9 cellular contexts compared by ENCODE assay signal in genomic region chr16:79767597-79768280, GRCh38.
DNase-seq lines count a peak whose midpoint lies in the region; ATAC-seq, FAIRE-seq and TF ChIP-seq lines count a peak whose summit lies in the region.
"Had no signal": no experiment of that assay in that cellular context is flagged by ENCODE, and none has a peak within 500 bp of the region (broad histone marks: within the 10 kb centered on the region; RNA-seq: fewer than 3 reads in every experiment).

No MANE protein-coding gene starts in this region.

- H3K27me3 Mint-ChIP-seq in CD14-positive monocyte (ENCODE audit: low read depth in 3 of 3): peaks cover 0 to 9% (median 1%) of the 10 kb centered on the region in 3 donors

- H3K9me3 ChIP-seq in OCI-LY3 (ENCODE audit: insufficient read depth, low read length) (no peaks in the 10 kb centered on the region), pancreas (no peaks in the 10 kb centered on the region)

- no peaks in the 10 kb centered on the region for H3K36me3 Mint-ChIP-seq in CD14-positive monocyte
- H3K36me3 Mint-ChIP-seq: activated naive CD4-positive, alpha-beta T cell treated with anti-CD3 and anti-CD28 coated beads, Interleukin-2, amount 50 U/mL, for 24 hours had no signal

- H3K27me3 ChIP-seq in OCI-LY3 (ENCODE audit: low read depth, low read length) (peaks cover 15% of the 10 kb centered on the region; the same call in 1 of the 2 replicates), pancreas (no peaks in the 10 kb centered on the region)

- peaks cover 30% of the 10 kb centered on the region for H3K4me1 Mint-ChIP-seq in CD14-positive monocyte

- H3K9ac ChIP-seq in OCI-LY3 (ENCODE audit: low read length): no peak overlapping the region

- DNase-seq in CD14-positive monocyte (ENCODE audit: low spot score) (no peak), fibroblast of peridontal ligament (ENCODE audit: extremely low read depth) (peak; percentile 67), pancreas (peak in 2 of 6 donors; percentile 22 to 60), germinal center (ENCODE audit: low spot score) (no peak), NCI-H345 treated with DMSO at 0.1 percent for 48 hours (lab: John Stamatoyannopoulos, UW; ENCODE audit: unreplicated experiment) (no peak), NCI-H146 treated with DMSO at 0.1 percent for 48 hours (lab: John Stamatoyannopoulos, UW; ENCODE audit: unreplicated experiment) (no peak)

- H3K27ac ChIP-seq in OCI-LY3 (ENCODE audit: low read length) (no peak overlapping the region), pancreas (peak overlapping the region in 3 of 4 donors; percentile 9 to 70 (median 66))

- WGBS in pancreas, 2 donors: 34 to 35% methylated on average over 6 of the region's 6 CpGs

- ATAC-seq in pancreas: peak in 3 of 4 donors; percentile 4 to 48 (median 39)
- no peak for ATAC-seq in GM19397 (IDR thresholded peaks at IDR 0.05; ENCODE audit: unreplicated experiment)

- H3K79me2 ChIP-seq in OCI-LY3 (ENCODE audit: low read length): no peaks in the 10 kb centered on the region

- H3K9me3 Mint-ChIP-seq in CD14-positive monocyte: peaks cover 0 to 1% (median 0%) of the 10 kb centered on the region in 7 donors
- H3K9me3 Mint-ChIP-seq: activated naive CD4-positive, alpha-beta T cell treated with anti-CD3 and anti-CD28 coated beads, Interleukin-2, amount 50 U/mL, for 24 hours had no signal

- intact Hi-C loops in CD14-positive monocyte (cut with micrococcal nuclease): no loop called here
- intact Hi-C loops in pancreas (cut with DNase I): no loop called here

- H3K4me3 ChIP-seq in OCI-LY3 (ENCODE audit: low read length) (no peak overlapping the region), pancreas (peak overlapping the region in 1 of 4 donors; percentile 16)

- no peak for TF ChIP-seq CTCF in CD14-positive monocyte (IDR thresholded peaks at IDR 0.05)
- peak; percentile 31; the same call in 1 of the 2 replicates for TF ChIP-seq CTCF in OCI-LY3 (IDR thresholded peaks at IDR 0.05; ENCODE audit: low read depth, low read length)
- no peak for TF ChIP-seq CTCF in pancreas (IDR thresholded peaks at IDR 0.05)

- H3K4me1 ChIP-seq in OCI-LY3 (ENCODE audit: low read length) (no peaks in the 10 kb centered on the region), pancreas (peaks cover 12 to 17% (median 14%) of the 10 kb centered on the region in 3 donors)

- H3K27ac Mint-ChIP-seq in CD14-positive monocyte: no peak overlapping the region
- H3K27ac Mint-ChIP-seq: activated naive CD4-positive, alpha-beta T cell treated with anti-CD3 and anti-CD28 coated beads, Interleukin-2, amount 50 U/mL, for 24 hours had no signal

- no peak overlapping the region for H3K4me2 ChIP-seq in OCI-LY3 (ENCODE audit: low read length)

- H4K20me1 ChIP-seq in OCI-LY3 (ENCODE audit: insufficient read depth, low read length): no peaks in the 10 kb centered on the region

- H2AFZ ChIP-seq in OCI-LY3 (ENCODE audit: low read depth, low read length): no peak overlapping the region

- FAIRE-seq in pancreas (lab: Jason Lieb, UNC): peak; percentile 47

- peak overlapping the region; percentile 25 to 68 for H3K4me3 Mint-ChIP-seq in CD14-positive monocyte

- H3K36me3 ChIP-seq in OCI-LY3 (replicated peaks; ENCODE audit: low read depth, low read length) (no peaks in the 10 kb centered on the region), pancreas (no peaks in the 10 kb centered on the region)
